ENCODE assay signal across 9 cellular contexts in the genomic region with DNA sequence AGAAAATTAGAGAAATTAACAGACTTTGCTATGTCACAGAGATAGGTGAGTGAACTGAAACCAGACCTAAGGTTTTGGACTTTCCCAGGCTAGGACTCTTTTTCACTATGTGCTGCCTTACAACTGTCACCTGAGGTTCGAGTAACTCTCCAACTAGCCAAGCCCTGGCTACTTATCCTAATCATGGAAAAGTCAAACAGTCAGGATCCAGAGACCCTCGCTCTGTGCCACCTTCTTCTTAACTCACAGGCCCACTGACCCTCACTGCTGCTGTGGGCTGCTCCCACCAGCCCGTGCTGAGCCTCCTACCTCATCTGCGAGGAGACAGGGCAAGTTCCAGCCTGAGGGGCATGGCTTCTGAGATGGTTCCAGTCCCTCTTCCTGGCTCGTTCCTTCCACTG.
A peak's percentile ranks its signal among the peaks of the same experiment; 100 is the strongest.
DNase-seq lines count a peak whose midpoint lies in the region; ATAC-seq and TF ChIP-seq lines count a peak whose summit lies in the region.
"Had no signal": no experiment of that assay in that cellular context is flagged by ENCODE, and none has a peak within 500 bp of the region (broad histone marks: within the 10 kb centered on the region; RNA-seq: fewer than 3 reads in every experiment).

No MANE protein-coding gene starts in this region.

- no peak for TF ChIP-seq CTCF in mammary epithelial cell (conservative IDR thresholded peaks at IDR 0.05 in 1 of 2, IDR thresholded peaks at IDR 0.05 in 1 of 2; ENCODE audit: extremely low read depth in 1 of 2, insufficient read depth in 1 of 2, low read depth in 1 of 2, low read length in 2 of 2)

- peaks cover 98% of the 10 kb centered on the region for H3K79me2 ChIP-seq in mammary epithelial cell (ENCODE audit: insufficient read depth, low read length)

- DNase-seq in mammary epithelial cell (no peak), NCI-H2227 (lab: John Stamatoyannopoulos, UW; ENCODE audit: unreplicated experiment) (no peak), putamen (ENCODE audit: low spot score) (no peak), NCI-H128 (lab: John Stamatoyannopoulos, UW; ENCODE audit: unreplicated experiment) (no peak)
- no peak for DNase-seq in stimulated activated effector memory CD8-positive, alpha-beta T cell treated with anti-CD3 and anti-CD28 coated beads, Interleukin-12 subunit alpha, Interleukin-12 subunit beta, amount 100 ng/mL, for 72 hours (ENCODE audit: low spot score in 2 of 2)
- DNase-seq: activated CD4-positive, CD25-positive, alpha-beta regulatory T cell; H9 had no signal

- peaks cover 28% of the 10 kb centered on the region for H3K4me1 ChIP-seq in mammary epithelial cell (ENCODE audit: insufficient read depth, low read length)

- H3K4me1 Mint-ChIP-seq in stimulated activated effector memory CD8-positive, alpha-beta T cell treated with anti-CD3 and anti-CD28 coated beads, Interleukin-12 subunit alpha, Interleukin-12 subunit beta, amount 100 ng/mL, for 72 hours = peaks cover 76% of the 10 kb centered on the region

- H3K9ac ChIP-seq in mammary epithelial cell (ENCODE audit: insufficient read depth, low read length) = no peak overlapping the region

- no peak overlapping the region for H3K4me3 ChIP-seq in mammary epithelial cell (replicated peaks in 1 of 3; ENCODE audit: insufficient read depth in 1 of 3, low read depth in 2 of 3, low read length in 3 of 3)

- ATAC-seq in GM18868 (IDR thresholded peaks at IDR 0.05; ENCODE audit: unreplicated experiment) = peak; percentile 54
- peak; percentile 32 for ATAC-seq in HG03354 (IDR thresholded peaks at IDR 0.05; ENCODE audit: poor library complexity, severe bottlenecking, unreplicated experiment)
- peak; percentile 22 for ATAC-seq in stimulated activated effector memory CD8-positive, alpha-beta T cell treated with anti-CD3 and anti-CD28 coated beads, Interleukin-12 subunit alpha, Interleukin-12 subunit beta, amount 100 ng/mL, for 72 hours

- no peaks in the 10 kb centered on the region for H3K9me3 Mint-ChIP-seq in stimulated activated effector memory CD8-positive, alpha-beta T cell treated with anti-CD3 and anti-CD28 coated beads, Interleukin-12 subunit alpha, Interleukin-12 subunit beta, amount 100 ng/mL, for 72 hours
- H3K9me3 Mint-ChIP-seq: H9 had no signal

- no TSS peak for BruUV-seq in mammary epithelial cell (replicated peaks; lab: Mats Ljungman, UMichigan)

- CTCF ChIA-PET in mammary epithelial cell (lab: Charles Lee; ENCODE audit: low non-redundant PET) = interaction anchor here (0.5 kb wide), 1 partner anchor 95 kb away, joined by 7 read pairs; no protein-coding TSS in a partner anchor

- no peak overlapping the region for H3K27ac Mint-ChIP-seq in stimulated activated effector memory CD8-positive, alpha-beta T cell treated with anti-CD3 and anti-CD28 coated beads, Interleukin-12 subunit alpha, Interleukin-12 subunit beta, amount 100 ng/mL, for 72 hours
- H3K27ac Mint-ChIP-seq: H9 had no signal

- no peaks in the 10 kb centered on the region for H3K9me3 ChIP-seq in mammary epithelial cell (replicated peaks; ENCODE audit: insufficient read depth, low read length)

- peaks cover 16% of the 10 kb centered on the region for H3K36me3 ChIP-seq in mammary epithelial cell (ENCODE audit: insufficient read depth, low read length)

- 57% methylated on average over 5 of the region's 5 CpGs for WGBS in mammary epithelial cell (ENCODE audit: low coverage, missing lambda C conversion rate)

- H2AFZ ChIP-seq in mammary epithelial cell (ENCODE audit: low read depth, low read length) = no peak overlapping the region

- dilution Hi-C loops in mammary epithelial cell (cut with HindIII; ENCODE audit: low sequenced_read_pairs) = no loop called here

- no peaks in the 10 kb centered on the region for H3K36me3 Mint-ChIP-seq in stimulated activated effector memory CD8-positive, alpha-beta T cell treated with anti-CD3 and anti-CD28 coated beads, Interleukin-12 subunit alpha, Interleukin-12 subunit beta, amount 100 ng/mL, for 72 hours

- in situ Hi-C loops in mammary epithelial cell (cut with MboI; ENCODE audit: low sequenced_read_pairs in 2 of 2) = no loop called here

- no peaks in the 10 kb centered on the region for H3K27me3 ChIP-seq in mammary epithelial cell (ENCODE audit: insufficient read depth, low read length)

- H3K4me2 ChIP-seq in mammary epithelial cell (ENCODE audit: insufficient read depth, low read depth, low read length) = no peak overlapping the region

- H3K4me3 Mint-ChIP-seq in stimulated activated effector memory CD8-positive, alpha-beta T cell treated with anti-CD3 and anti-CD28 coated beads, Interleukin-12 subunit alpha, Interleukin-12 subunit beta, amount 100 ng/mL, for 72 hours = no peak overlapping the region
- H3K4me3 Mint-ChIP-seq: H9 had no signal

- peak overlapping the region; percentile 4 for H3K27ac ChIP-seq in mammary epithelial cell (ENCODE audit: insufficient read depth, low read depth, low read length)

- H4K20me1 ChIP-seq in mammary epithelial cell (ENCODE audit: insufficient read depth, low read length) = no peaks in the 10 kb centered on the region

- intact Hi-C loops in mammary epithelial cell (cut with micrococcal nuclease) = no loop called here
